ENCODE assay signal across 1 cellular context in the genomic region with DNA sequence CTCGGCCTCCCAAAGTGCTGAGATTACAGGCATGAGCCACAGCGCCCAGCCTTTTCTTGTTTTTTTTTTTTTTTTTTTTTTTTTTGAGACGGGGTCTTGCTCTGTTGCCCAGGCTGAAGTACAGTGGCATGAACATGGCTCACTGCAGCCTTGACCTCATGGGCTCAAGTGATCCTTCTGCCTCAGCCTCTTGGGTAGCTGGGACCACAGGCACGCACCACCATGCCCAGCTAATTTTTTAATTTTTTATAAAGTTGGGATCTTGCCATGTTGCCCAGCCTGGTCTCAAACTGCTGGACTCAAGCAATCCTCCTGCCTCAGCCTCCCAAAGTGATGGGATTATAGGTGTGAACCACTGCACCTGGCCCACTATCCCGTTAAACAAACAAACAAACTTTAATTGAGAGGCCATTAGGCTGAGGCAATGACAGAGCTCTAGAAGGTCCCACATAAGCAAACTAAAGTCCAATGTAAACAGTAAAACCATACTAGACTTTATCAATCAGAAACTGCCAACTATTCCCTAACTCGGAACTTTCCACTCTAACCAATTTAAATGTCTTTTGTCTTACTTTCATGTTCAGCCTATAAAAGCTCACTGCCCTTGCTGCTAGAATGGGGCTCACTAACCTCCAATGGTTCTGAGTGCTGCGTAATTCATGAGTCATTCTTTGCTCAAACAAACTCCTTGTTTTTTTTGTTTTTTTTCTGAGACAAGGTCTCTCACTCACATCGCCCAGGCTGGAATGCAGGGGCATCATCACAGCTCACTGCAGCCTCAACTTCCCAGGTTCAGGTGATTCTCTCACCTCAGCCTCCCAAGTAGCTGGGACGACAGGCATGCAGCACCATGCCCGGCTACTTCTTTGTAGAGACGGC.
A peak's percentile ranks its signal among the peaks of the same experiment; 100 is the strongest.
TF ChIP-seq lines count a peak whose summit lies in the region.

No MANE protein-coding gene starts in this region.

TF ChIP-seq in HCT116, 20 proteins besides CTCF, POLR2A, EP300 and RAD21 (continued from another document):
- TF ChIP-seq ATF3 (IDR thresholded peaks at IDR 0.05) (no peak; the same call in 1 of the 2 replicates), ZNF274 (IDR thresholded peaks at IDR 0.05; ENCODE audit: low read depth, low read length) (no peak), YY1 (IDR thresholded peaks at IDR 0.05; ENCODE audit: extremely low read depth, insufficient replicate concordance, low read depth, low read length) (peak; percentile 63), EZH2phosphoT487 (IDR thresholded peaks at IDR 0.05; ENCODE audit: borderline replicate concordance) (no peak), SP1 (IDR thresholded peaks at IDR 0.05; ENCODE audit: low read depth) (peak; percentile 93), TCF7L2 (IDR thresholded peaks at IDR 0.05; ENCODE audit: borderline replicate concordance, extremely low read depth, insufficient read depth, insufficient read length) (peak; percentile 75), EZH2 (IDR thresholded peaks at IDR 0.05) (no peak), ZBTB33 (IDR thresholded peaks at IDR 0.05; ENCODE audit: extremely low read depth, insufficient replicate concordance, low read length) (no peak), ZFX (IDR thresholded peaks at IDR 0.05) (no peak)
- TF ChIP-seq, protein P1, sequence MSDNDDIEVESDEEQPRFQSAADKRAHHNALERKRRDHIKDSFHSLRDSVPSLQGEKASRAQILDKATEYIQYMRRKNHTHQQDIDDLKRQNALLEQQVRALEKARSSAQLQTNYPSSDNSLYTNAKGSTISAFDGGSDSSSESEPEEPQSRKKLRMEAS (IDR thresholded peaks at IDR 0.05): peak; percentile 69
